Comparison of ENCODE assay signal across 31 cellular contexts in the genomic region with DNA sequence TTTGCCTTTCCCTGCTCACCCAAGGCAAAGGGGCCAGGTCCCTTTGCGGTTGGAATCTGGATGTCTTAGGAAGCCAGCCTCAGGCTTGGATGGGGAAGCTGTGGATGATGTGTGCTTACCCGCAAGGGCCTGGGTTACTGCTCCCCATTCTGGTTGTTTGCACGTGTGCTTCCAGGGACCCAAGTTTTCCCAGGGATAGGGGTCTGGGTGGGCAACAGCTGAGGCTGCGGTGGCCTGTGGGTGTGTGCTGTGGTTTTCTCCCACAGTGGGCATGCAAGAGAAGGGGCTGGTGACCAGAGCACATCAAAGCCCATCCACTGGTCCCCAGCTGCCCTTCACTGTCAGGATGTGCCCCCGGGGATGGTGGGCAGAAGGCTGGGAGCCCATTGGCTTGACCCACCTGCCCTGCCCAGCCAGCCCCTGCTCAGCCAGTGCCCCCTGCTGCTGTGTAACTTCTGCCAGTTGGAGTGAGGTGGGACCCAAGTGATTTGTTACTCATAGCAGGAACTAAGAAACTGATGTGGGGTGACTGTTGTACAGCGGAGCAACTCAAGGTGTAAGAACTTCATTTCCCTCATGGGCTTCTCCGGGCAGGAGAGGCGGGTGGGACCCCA. TPM values are rescaled to one million over a fixed set of nuclear protein-coding genes. Genes with fewer than 3 reads are reported as not detected.
DNase-seq lines count a peak whose midpoint lies in the region; ATAC-seq and TF ChIP-seq lines count a peak whose summit lies in the region.
"Had no signal": no experiment of that assay in that cellular context is flagged by ENCODE, and none has a peak within 500 bp of the region (broad histone marks: within the 10 kb centered on the region; RNA-seq: fewer than 3 reads in every experiment).

No MANE protein-coding gene starts in this region.

- ATAC-seq in activated T-cell treated with anti-CD3 and anti-CD28 coated beads, Interleukin-2, amount 50 U/mL, for 4 hours: no peak
- no peak for ATAC-seq in upper lobe of right lung
- ATAC-seq in GM18502 (IDR thresholded peaks at IDR 0.05; ENCODE audit: poor library complexity, unreplicated experiment): no peak
- ATAC-seq: activated T-cell treated with anti-CD3 and anti-CD28 coated beads, Interleukin-2, amount 50 U/mL, for 72 hours; GM12878; lower lobe of right lung; T-helper 17 cell had no signal

- intact Hi-C loops in upper lobe of right lung (cut with DNase I) (no loop called here), left ventricle myocardium inferior (cut with micrococcal nuclease) (no loop called here)

- peak; percentile 20 for DNase-seq in activated T-cell treated with anti-CD3 and anti-CD28 coated beads, Interleukin-2, amount 50 U/mL, for 24 hours
- DNase-seq in activated T-cell treated with anti-CD3 and anti-CD28 coated beads, Interleukin-2, amount 50 U/mL, for 4 hours: no peak
- DNase-seq in ecto neural progenitor cell (ENCODE audit: low spot score) (peak; percentile 39), upper lobe of right lung (peak; percentile 48), left ventricle myocardium inferior (no peak), glomerular visceral epithelial cell (ENCODE audit: extremely low spot score) (no peak)
- DNase-seq: 8988T; activated CD4-positive, alpha-beta T cell treated with anti-CD3 and anti-CD28 coated beads for 4 hours; activated naive CD4-positive, alpha-beta T cell treated with Interleukin-2 at 50 U/mL for 16 hours; activated T-cell treated with anti-CD3 and anti-CD28 coated beads, Interleukin-2, amount 50 U/mL, for 72 hours; brain microvascular endothelial cell; CD4-positive, alpha-beta memory T cell; DMS 273 treated with DMSO at 0.1 percent for 48 hours; effector CD4-positive, alpha-beta T cell; EL; erythroblast; lower lobe of right lung; NCI-H1436 treated with DMSO at 0.1 percent for 48 hours; NCI-H774; stimulated activated naive CD4-positive, alpha-beta T cell; testis had no signal

- no peak overlapping the region for H3K27ac Mint-ChIP-seq in activated T-cell treated with anti-CD3 and anti-CD28 coated beads, Interleukin-2, amount 50 U/mL, for 24 hours
- peak overlapping the region in 2 of 3 experiments; percentile 15 to 16 for H3K27ac Mint-ChIP-seq in nephron
- H3K27ac Mint-ChIP-seq: activated T-cell treated with anti-CD3 and anti-CD28 coated beads, Interleukin-2, amount 50 U/mL, for 72 hours had no signal

- H3K27me3 ChIP-seq in upper lobe of right lung (no peaks in the 10 kb centered on the region), left ventricle myocardium inferior (ENCODE audit: low read depth) (no peaks in the 10 kb centered on the region)
- H3K27me3 ChIP-seq: brain microvascular endothelial cell, testis had no signal

- peaks cover 41% of the 10 kb centered on the region for H3K4me1 ChIP-seq in upper lobe of right lung
- peaks cover 56% of the 10 kb centered on the region for H3K4me1 ChIP-seq in left ventricle myocardium inferior

- H3K4me3 Mint-ChIP-seq in activated T-cell treated with anti-CD3 and anti-CD28 coated beads, Interleukin-2, amount 50 U/mL, for 24 hours: no peak overlapping the region
- no peak overlapping the region for H3K4me3 Mint-ChIP-seq in activated T-cell treated with anti-CD3 and anti-CD28 coated beads, Interleukin-2, amount 50 U/mL, for 4 hours
- peak overlapping the region; percentile 32 to 74 (median 65) for H3K4me3 Mint-ChIP-seq in nephron
- H3K4me3 Mint-ChIP-seq: activated T-cell treated with anti-CD3 and anti-CD28 coated beads, Interleukin-2, amount 50 U/mL, for 72 hours had no signal

- H3K9me3 Mint-ChIP-seq in activated T-cell treated with anti-CD3 and anti-CD28 coated beads, Interleukin-2, amount 50 U/mL, for 24 hours: no peaks in the 10 kb centered on the region
- no peaks in the 10 kb centered on the region for H3K9me3 Mint-ChIP-seq in activated T-cell treated with anti-CD3 and anti-CD28 coated beads, Interleukin-2, amount 50 U/mL, for 4 hours
- H3K9me3 Mint-ChIP-seq in nephron: no peaks in the 10 kb centered on the region
- H3K9me3 Mint-ChIP-seq: activated T-cell treated with anti-CD3 and anti-CD28 coated beads, Interleukin-2, amount 50 U/mL, for 72 hours had no signal

- TF ChIP-seq CTCF in nephron (IDR thresholded peaks at IDR 0.05; ENCODE audit: unreplicated experiment in 3 of 3) (no peak), upper lobe of right lung (IDR thresholded peaks at IDR 0.05) (no peak), left ventricle myocardium inferior (IDR thresholded peaks at IDR 0.05; ENCODE audit: borderline replicate concordance) (no peak)

- H3K4me1 Mint-ChIP-seq in activated T-cell treated with anti-CD3 and anti-CD28 coated beads, Interleukin-2, amount 50 U/mL, for 24 hours (ENCODE audit: low read depth): peaks cover 29% of the 10 kb centered on the region
- peaks cover 20% of the 10 kb centered on the region for H3K4me1 Mint-ChIP-seq in activated T-cell treated with anti-CD3 and anti-CD28 coated beads, Interleukin-2, amount 50 U/mL, for 4 hours (ENCODE audit: low read depth)
- peaks cover 45% of the 10 kb centered on the region for H3K4me1 Mint-ChIP-seq in nephron

- H3K27ac ChIP-seq in upper lobe of right lung (no peak overlapping the region), left ventricle myocardium inferior (replicated peaks) (no peak overlapping the region)
- H3K27ac ChIP-seq: brain microvascular endothelial cell, KMS-11, lower lobe of right lung, SK-N-MC, testis had no signal

- H3K36me3 ChIP-seq in upper lobe of right lung: no peaks in the 10 kb centered on the region
- no peaks in the 10 kb centered on the region for H3K36me3 ChIP-seq in left ventricle myocardium inferior
- H3K36me3 ChIP-seq: brain microvascular endothelial cell, lower lobe of right lung had no signal

- no peaks in the 10 kb centered on the region for H3K27me3 Mint-ChIP-seq in activated T-cell treated with anti-CD3 and anti-CD28 coated beads, Interleukin-2, amount 50 U/mL, for 24 hours
- no peaks in the 10 kb centered on the region for H3K27me3 Mint-ChIP-seq in activated T-cell treated with anti-CD3 and anti-CD28 coated beads, Interleukin-2, amount 50 U/mL, for 4 hours (ENCODE audit: low read depth)
- H3K27me3 Mint-ChIP-seq in nephron (ENCODE audit: low read depth): no peaks in the 10 kb centered on the region
- H3K27me3 Mint-ChIP-seq: CD4-positive, alpha-beta memory T cell; T-helper 17 cell had no signal

- H3K4me3 ChIP-seq in upper lobe of right lung (no peak overlapping the region), left ventricle myocardium inferior (no peak overlapping the region)
- H3K4me3 ChIP-seq: GM12878, lower lobe of right lung, SK-N-MC, testis had no signal

- no peaks in the 10 kb centered on the region for H3K9me3 ChIP-seq in upper lobe of right lung
- H3K9me3 ChIP-seq in left ventricle myocardium inferior (replicated peaks): no peaks in the 10 kb centered on the region
- H3K9me3 ChIP-seq: lower lobe of right lung, testis had no signal

- H3K36me3 Mint-ChIP-seq in activated T-cell treated with anti-CD3 and anti-CD28 coated beads, Interleukin-2, amount 50 U/mL, for 24 hours (ENCODE audit: low read depth): no peaks in the 10 kb centered on the region
- H3K36me3 Mint-ChIP-seq in activated T-cell treated with anti-CD3 and anti-CD28 coated beads, Interleukin-2, amount 50 U/mL, for 4 hours (ENCODE audit: insufficient read depth): no peaks in the 10 kb centered on the region
- H3K36me3 Mint-ChIP-seq in nephron (ENCODE audit: low read depth): no peaks in the 10 kb centered on the region
- H3K36me3 Mint-ChIP-seq: CD4-positive, alpha-beta memory T cell had no signal

RNA-seq across cellular contexts. Expression of a gene that starts 3.3 kb away (rescaled TPM):
- under 1 TPM; 0.29 to 0.68 (median 0.53) TPM for total RNA-seq in activated T-cell treated with anti-CD3 and anti-CD28 coated beads, Interleukin-2, amount 50 U/mL, for 4 hours
- total RNA-seq in upper lobe of right lung (6.5 TPM), left ventricle myocardium inferior (2.3 TPM)

RNA-seq across cellular contexts. Expression of a gene that starts 32.6 kb away (rescaled TPM):
- not detected for total RNA-seq in activated T-cell treated with anti-CD3 and anti-CD28 coated beads, Interleukin-2, amount 50 U/mL, for 4 hours
- total RNA-seq in upper lobe of right lung: not detected
- not detected for total RNA-seq in left ventricle myocardium inferior
- total RNA-seq: activated T-cell treated with anti-CD3 and anti-CD28 coated beads, Interleukin-2, amount 50 U/mL, for 72 hours; chondrocyte; GM12878; kidney epithelial cell; lower lobe of right lung; pulmonary artery endothelial cell; T-helper 17 cell had no signal

RNA-seq across cellular contexts. Expression of a gene that starts 35.9 kb away (rescaled TPM):
- not detected for total RNA-seq in activated T-cell treated with anti-CD3 and anti-CD28 coated beads, Interleukin-2, amount 50 U/mL, for 4 hours
- total RNA-seq in upper lobe of right lung: not detected
- not detected for total RNA-seq in left ventricle myocardium inferior
- total RNA-seq: activated T-cell treated with anti-CD3 and anti-CD28 coated beads, Interleukin-2, amount 50 U/mL, for 72 hours; CD4-positive, alpha-beta memory T cell; chondrocyte; GM12878; kidney epithelial cell; lower lobe of right lung; mucosa of gallbladder; pulmonary artery endothelial cell; T-helper 17 cell had no signal

RNA-seq across cellular contexts. Expression of a gene that starts 58.0 kb away (rescaled TPM):
- under 1 TPM in 1 of 3 donors, not detected in 2; 0.14 TPM for total RNA-seq in activated T-cell treated with anti-CD3 and anti-CD28 coated beads, Interleukin-2, amount 50 U/mL, for 4 hours
- 3.6 TPM for total RNA-seq in upper lobe of right lung
- total RNA-seq in left ventricle myocardium inferior: 3.2 TPM
- total RNA-seq: chondrocyte had no signal

Comparison
In these comparisons a context has a peak if more than half of its experiments do, and no peak if none do; other contexts are left out.
1. DNase-seq: peak in activated T-cell treated with anti-CD3 and anti-CD28 coated beads, Interleukin-2, amount 50 U/mL, for 24 hours (single experiment), ecto neural progenitor cell (single experiment) and upper lobe of right lung (single experiment); none in activated T-cell treated with anti-CD3 and anti-CD28 coated beads, Interleukin-2, amount 50 U/mL, for 4 hours (single experiment), left ventricle myocardium inferior (single experiment) and glomerular visceral epithelial cell (single experiment).
2. H3K4me3 Mint-ChIP-seq: peak in nephron (3 of 3); none in activated T-cell treated with anti-CD3 and anti-CD28 coated beads, Interleukin-2, amount 50 U/mL, for 24 hours (single experiment) and activated T-cell treated with anti-CD3 and anti-CD28 coated beads, Interleukin-2, amount 50 U/mL, for 4 hours (single experiment).